In genomic region chr1:3021801-3022401, GRCh38 we compare ENCODE assay signal across 25 cellular contexts. TPM values are rescaled to one million over a fixed set of nuclear protein-coding genes. Genes with fewer than 3 reads are reported as not detected.
DNase-seq lines count a peak whose midpoint lies in the region; ATAC-seq and TF ChIP-seq lines count a peak whose summit lies in the region.
"Had no signal": no experiment of that assay in that cellular context is flagged by ENCODE, and none has a peak within 500 bp of the region (broad histone marks: within the 10 kb centered on the region; RNA-seq: fewer than 3 reads in every experiment).

No MANE protein-coding gene starts in this region.

- H3K36me3 ChIP-seq in left ventricle myocardium inferior (no peaks in the 10 kb centered on the region), neuronal stem cell (replicated peaks in 1 of 2; ENCODE audit: control insufficient read depth in 2 of 2, insufficient read depth in 2 of 2, low read length in 2 of 2) (no peaks in the 10 kb centered on the region)
- H3K36me3 ChIP-seq: SJSA1 had no signal

- DNase-seq in left ventricle myocardium inferior (peak; percentile 9), Right ventricle myocardium superior (no peak), chondrocyte (ENCODE audit: low spot score) (peak; percentile 90), neuronal stem cell (ENCODE audit: low spot score) (no peak)
- DNase-seq in effector CD8-positive, alpha-beta T cell (lab: John Stamatoyannopoulos, UW) = no peak
- DNase-seq: Caco-2; CD4-positive, alpha-beta memory T cell; DMS 273 treated with DMSO at 0.1 percent for 48 hours; DND-41; H9; HFFc6; Kasumi-1; NCI-H1694; NCI-H2081 treated with DMSO at 0.1 percent for 48 hours; NCI-H2171 treated with DMSO at 0.1 percent for 48 hours; NCI-H446; NCI-H526; PC-9 had no signal

- peak overlapping the region; percentile 48 for H2BK12ac ChIP-seq in neuronal stem cell (ENCODE audit: low read length)

- peaks cover 3% of the 10 kb centered on the region for H3K27me3 Mint-ChIP-seq in chondrocyte (ENCODE audit: low read depth)
- H3K27me3 Mint-ChIP-seq: CD4-positive, alpha-beta memory T cell had no signal

- ATAC-seq in Right ventricle myocardium superior (ENCODE audit: poor library complexity) (no peak), GM19035 (IDR thresholded peaks at IDR 0.05; ENCODE audit: unreplicated experiment) (no peak), GM18519 (IDR thresholded peaks at IDR 0.05; ENCODE audit: low FRiP score, unreplicated experiment) (no peak)
- ATAC-seq: GM12878 had no signal

- H3K27me3 ChIP-seq in left ventricle myocardium inferior (ENCODE audit: low read depth) (peaks cover 30% of the 10 kb centered on the region), neuronal stem cell (ENCODE audit: control insufficient read depth in 3 of 3, insufficient read depth in 3 of 3, low read depth in 1 of 3, low read length in 3 of 3) (no peaks in the 10 kb centered on the region)
- H3K27me3 ChIP-seq: SJSA1 had no signal

- H3K4me3 Mint-ChIP-seq in chondrocyte (ENCODE audit: unreplicated experiment) = no peak overlapping the region
- H3K4me3 Mint-ChIP-seq: CD4-positive, alpha-beta memory T cell; H9; HFFc6 had no signal

- intact Hi-C loops in left ventricle myocardium inferior (cut with micrococcal nuclease) = no loop called here
- intact Hi-C loops in Right ventricle myocardium superior (cut with DNase I) = no loop called here

- H4K91ac ChIP-seq in neuronal stem cell (ENCODE audit: low read depth, low read length, poor library complexity) = peak overlapping the region; percentile 48

- no peaks in the 10 kb centered on the region for H3K4me1 Mint-ChIP-seq in chondrocyte (ENCODE audit: low read depth)
- H3K4me1 Mint-ChIP-seq: CD4-positive, alpha-beta memory T cell had no signal

- H3K4me1 ChIP-seq in left ventricle myocardium inferior = no peaks in the 10 kb centered on the region
- peaks cover 2 to 12% of the 10 kb centered on the region in 2 donors for H3K4me1 ChIP-seq in neuronal stem cell (ENCODE audit: control insufficient read depth in 2 of 2, insufficient read depth in 1 of 2, low read depth in 1 of 2, low read length in 2 of 2)
- H3K4me1 ChIP-seq: Caco-2, SJSA1 had no signal

- peak overlapping the region; percentile 82 for H2AK5ac ChIP-seq in neuronal stem cell (ENCODE audit: low read depth, low read length)

- no peaks in the 10 kb centered on the region for H3K79me1 ChIP-seq in neuronal stem cell (ENCODE audit: low read depth, low read length)

- no peak overlapping the region for H3K9ac ChIP-seq in neuronal stem cell (ENCODE audit: low read depth, low read length, poor library complexity)

- no peak overlapping the region for H3K27ac Mint-ChIP-seq in chondrocyte (ENCODE audit: unreplicated experiment)
- H3K27ac Mint-ChIP-seq: HFFc6 had no signal

- no peak overlapping the region for H3K14ac ChIP-seq in neuronal stem cell (ENCODE audit: low read length)

- no CpG with 5 or more reads among the region's 28 CpGs for WGBS in neuronal stem cell (ENCODE audit: extremely low coverage in 2 of 2, insufficient read length in 2 of 2, insufficient replicate concordance in 1 of 2), 2 donors

- no peak overlapping the region for H2AFZ ChIP-seq in neuronal stem cell (ENCODE audit: low read length)
- H2AFZ ChIP-seq: PC-9 had no signal

- H3K9me3 ChIP-seq in left ventricle myocardium inferior (replicated peaks) (no peaks in the 10 kb centered on the region), neuronal stem cell (replicated peaks in 1 of 2; ENCODE audit: control insufficient read depth in 2 of 2, insufficient read depth in 1 of 2, low read depth in 1 of 2, low read length in 2 of 2) (peaks cover 0 to 14% of the 10 kb centered on the region in 2 donors)
- H3K9me3 ChIP-seq: Caco-2, SJSA1 had no signal

- H2BK15ac ChIP-seq in neuronal stem cell (ENCODE audit: low read length) = peak overlapping the region; percentile 84

- H3K18ac ChIP-seq in neuronal stem cell (ENCODE audit: low read length) = peak overlapping the region; percentile 87

- no peak for TF ChIP-seq CTCF in left ventricle myocardium inferior (IDR thresholded peaks at IDR 0.05; ENCODE audit: borderline replicate concordance)
- TF ChIP-seq CTCF in chondrocyte (IDR thresholded peaks at IDR 0.05) = no peak

- peak overlapping the region; percentile 86 for H3K23ac ChIP-seq in neuronal stem cell (ENCODE audit: low read depth, low read length, poor library complexity)

- H3K27ac ChIP-seq in left ventricle myocardium inferior (replicated peaks) = no peak overlapping the region
- no peak overlapping the region for H3K27ac ChIP-seq in neuronal stem cell (replicated peaks; ENCODE audit: low read length)
- H3K27ac ChIP-seq: PC-9, RWPE1, SJSA1 had no signal

- H3K4me2 ChIP-seq in neuronal stem cell (ENCODE audit: insufficient read depth, low read length, poor library complexity, severe bottlenecking) = no peak overlapping the region
- H3K4me2 ChIP-seq: PC-9 had no signal

- peaks cover 4% of the 10 kb centered on the region for H3K9me3 Mint-ChIP-seq in chondrocyte (ENCODE audit: low read depth)

- peak overlapping the region; percentile 4 for H2BK120ac ChIP-seq in neuronal stem cell (ENCODE audit: low read depth, low read length)

- H2BK5ac ChIP-seq in neuronal stem cell (ENCODE audit: low read length) = peak overlapping the region; percentile 47

- no peak overlapping the region for H4K8ac ChIP-seq in neuronal stem cell (ENCODE audit: low read depth, low read length)

- H3K4me3 ChIP-seq in left ventricle myocardium inferior (no peak overlapping the region), neuronal stem cell (ENCODE audit: low read length in 2 of 2) (no peak overlapping the region)
- H3K4me3 ChIP-seq: GM12878, PC-9, SJSA1 had no signal

- no peaks in the 10 kb centered on the region for H3K36me3 Mint-ChIP-seq in chondrocyte (ENCODE audit: low read depth)
- H3K36me3 Mint-ChIP-seq: CD4-positive, alpha-beta memory T cell had no signal

- peak overlapping the region; percentile 95 for H3K4ac ChIP-seq in neuronal stem cell (ENCODE audit: low read length)

RNA-seq across cellular contexts. Expression of gene ACTRT2, which starts 0.6 kb away (rescaled TPM):
- total RNA-seq in left ventricle myocardium inferior (not detected), Right ventricle myocardium superior (not detected), chondrocyte (not detected in 3 replicates)
- 0.29 TPM for polyA plus RNA-seq in neuronal stem cell (2013, experiment 1 of 2)
- 0.29 TPM for polyA plus RNA-seq in neuronal stem cell (2013, experiment 2 of 2)
- total RNA-seq: Caco-2; CD4-positive, alpha-beta memory T cell; GM12878; H9; HFFc6; MCF 10A; PC-9; SJSA1 had no signal
- polyA plus RNA-seq: BJ; CD4-positive, alpha-beta memory T cell; GM12878 had no signal

RNA-seq across cellular contexts. Expression of gene PRDM16, which starts 47.1 kb away (rescaled TPM):
- total RNA-seq in left ventricle myocardium inferior (16.6 TPM), Right ventricle myocardium superior (14.2 TPM), chondrocyte (10.4 to 19.0 TPM (median 18.3 TPM) in 3 replicates)
- polyA plus RNA-seq in neuronal stem cell (2013, experiment 1 of 2) = 7.9 TPM
- polyA plus RNA-seq in neuronal stem cell (2013, experiment 2 of 2) = 7.6 TPM
- total RNA-seq: CD4-positive, alpha-beta memory T cell; HFFc6; MCF 10A; PC-9 had no signal
- polyA plus RNA-seq: CD4-positive, alpha-beta memory T cell; GM12878 had no signal

Comparison
In these comparisons a context has a peak if more than half of its experiments do, and no peak if none do; other contexts are left out.
1. DNase-seq: peak in left ventricle myocardium inferior (single experiment) and chondrocyte (single experiment); none in Right ventricle myocardium superior (single experiment), neuronal stem cell (single experiment) and effector CD8-positive, alpha-beta T cell (single experiment).